ENCODE assay signal across 18 cellular contexts in genomic region chr12:14570231-14570630, GRCh38. TPM values are rescaled to one million over a fixed set of nuclear protein-coding genes. Genes with fewer than 3 reads are reported as not detected.
DNase-seq lines count a peak whose midpoint lies in the region; ATAC-seq and TF ChIP-seq lines count a peak whose summit lies in the region.
"Had no signal": no experiment of that assay in that cellular context is flagged by ENCODE, and none has a peak within 500 bp of the region (broad histone marks: within the 10 kb centered on the region; RNA-seq: fewer than 3 reads in every experiment).

No MANE protein-coding gene starts in this region.

- H3K9me3 Mint-ChIP-seq in WTC11 (no peaks in the 10 kb centered on the region), glutamatergic neuron (ENCODE audit: unreplicated experiment) (peaks cover 2% of the 10 kb centered on the region)
- H3K9me3 Mint-ChIP-seq in naive thymus-derived CD8-positive, alpha-beta T cell = peaks cover 0 to 2% (median 0%) of the 10 kb centered on the region in 9 donors
- H3K9me3 Mint-ChIP-seq: H9 had no signal

- no peaks in the 10 kb centered on the region for H3K27me3 ChIP-seq in neutrophil

- DNase-seq in WTC11 (ENCODE audit: low spot score) = no peak
- DNase-seq in islet precursor cell = peak; percentile 32
- DNase-seq in naive thymus-derived CD8-positive, alpha-beta T cell = no peak
- DNase-seq in NCI-H82 (lab: John Stamatoyannopoulos, UW) = no peak
- no peak for DNase-seq in glutamatergic neuron
- DNase-seq in HK-2 (ENCODE audit: unreplicated experiment) = no peak
- DNase-seq: C1 segment of cervical spinal cord; Calu3; CD4-positive, alpha-beta memory T cell; COR-L47; DND-41; GM23248; H9 had no signal

- ATAC-seq in WTC11 = no peak
- ATAC-seq in naive thymus-derived CD8-positive, alpha-beta T cell = no peak
- ATAC-seq: HCT116 had no signal

- POLR2A ChIA-PET in WTC11 (lab: Charles Lee) = no interaction called here
- POLR2A ChIA-PET in naive thymus-derived CD8-positive, alpha-beta T cell (lab: Charles Lee) = no interaction called here

- H3K4me3 Mint-ChIP-seq in WTC11 (no peak overlapping the region; the same call in 1 of the 2 replicates), glutamatergic neuron (ENCODE audit: unreplicated experiment) (no peak overlapping the region)
- H3K4me3 Mint-ChIP-seq in naive thymus-derived CD8-positive, alpha-beta T cell = no peak overlapping the region
- H3K4me3 Mint-ChIP-seq: CD4-positive, alpha-beta memory T cell; H9 had no signal

- CTCF ChIA-PET in WTC11 (lab: Charles Lee) = interaction anchor here (1.6 kb wide), 1 partner anchor 116 kb away, joined by 3 read pairs; no protein-coding TSS in a partner anchor

- H3K9me3 ChIP-seq in neutrophil = no peaks in the 10 kb centered on the region

- H3K27me3 Mint-ChIP-seq in WTC11 (ENCODE audit: low read depth) (peaks cover 11% of the 10 kb centered on the region), glutamatergic neuron (ENCODE audit: unreplicated experiment) (peaks cover 5% of the 10 kb centered on the region)
- H3K27me3 Mint-ChIP-seq in naive thymus-derived CD8-positive, alpha-beta T cell = peaks cover 17 to 46% (median 37%) of the 10 kb centered on the region in 5 donors

- peak overlapping the region; percentile 98 for H3K27ac ChIP-seq in neutrophil
- H3K27ac ChIP-seq: GM23248 had no signal

- no peaks in the 10 kb centered on the region for H3K36me3 Mint-ChIP-seq in WTC11
- peaks cover 0 to 4% (median 0%) of the 10 kb centered on the region in 3 donors for H3K36me3 Mint-ChIP-seq in naive thymus-derived CD8-positive, alpha-beta T cell
- H3K36me3 Mint-ChIP-seq in glutamatergic neuron (ENCODE audit: unreplicated experiment) = no peaks in the 10 kb centered on the region
- H3K36me3 Mint-ChIP-seq: CD4-positive, alpha-beta memory T cell had no signal

- H3K4me1 ChIP-seq in neutrophil (ENCODE audit: control insufficient read depth in 1 of 2, insufficient read depth in 1 of 2, low read depth in 1 of 2, low read length in 1 of 2) = peaks cover 93 to 96% of the 10 kb centered on the region in 2 experiments

- H3K4me1 Mint-ChIP-seq in WTC11 = peaks cover 54% of the 10 kb centered on the region
- H3K4me1 Mint-ChIP-seq in naive thymus-derived CD8-positive, alpha-beta T cell = peaks cover 0 to 14% (median 6%) of the 10 kb centered on the region in 4 donors
- H3K4me1 Mint-ChIP-seq in glutamatergic neuron (ENCODE audit: low read depth, unreplicated experiment) = peaks cover 2% of the 10 kb centered on the region

- H3K27ac Mint-ChIP-seq in WTC11 = peak overlapping the region; percentile 57; the same call in 1 of the 2 replicates
- H3K27ac Mint-ChIP-seq in naive thymus-derived CD8-positive, alpha-beta T cell = no peak overlapping the region
- H3K27ac Mint-ChIP-seq in glutamatergic neuron (ENCODE audit: unreplicated experiment) = no peak overlapping the region
- H3K27ac Mint-ChIP-seq: CD4-positive, alpha-beta memory T cell had no signal

- TF ChIP-seq CTCF in WTC11 (IDR thresholded peaks at IDR 0.05) (no peak), neutrophil (IDR thresholded peaks at IDR 0.05) (no peak), glutamatergic neuron (IDR thresholded peaks at IDR 0.05; ENCODE audit: partially characterized antibody, unreplicated experiment) (no peak)

- no peaks in the 10 kb centered on the region for H3K36me3 ChIP-seq in neutrophil

- no peak overlapping the region for H3K4me3 ChIP-seq in neutrophil (ENCODE audit: low read depth in 1 of 2, low read length in 1 of 2)
- H3K4me3 ChIP-seq: GM23248 had no signal

TF ChIP-seq in WTC11, 78 proteins besides CTCF, POLR2A, EP300 and RAD21 (continues in another document):
- TF ChIP-seq ZNF416 (CRISPR knock-in tag; IDR thresholded peaks at IDR 0.05) (no peak), NR3C1 (CRISPR knock-in tag; conservative IDR thresholded peaks at IDR 0.05; ENCODE audit: low read depth) (no peak), ATF6 (CRISPR knock-in tag; IDR thresholded peaks at IDR 0.05) (no peak), PRDM15 (CRISPR knock-in tag; IDR thresholded peaks at IDR 0.05) (no peak), HMGA2 (CRISPR knock-in tag; IDR thresholded peaks at IDR 0.05) (no peak), RORB (CRISPR knock-in tag; IDR thresholded peaks at IDR 0.05) (no peak), CDX4 (CRISPR knock-in tag; IDR thresholded peaks at IDR 0.05; ENCODE audit: borderline replicate concordance) (no peak), JAZF1 (CRISPR knock-in tag; IDR thresholded peaks at IDR 0.05) (no peak), GABPB1 (CRISPR knock-in tag; IDR thresholded peaks at IDR 0.05) (no peak), SP1 (CRISPR knock-in tag; conservative IDR thresholded peaks at IDR 0.05) (no peak), IRF2 (CRISPR knock-in tag; IDR thresholded peaks at IDR 0.05; ENCODE audit: borderline replicate concordance, low read depth) (no peak), ZNF423 (CRISPR knock-in tag; IDR thresholded peaks at IDR 0.05) (no peak)
- TF ChIP-seq, protein P1, sequence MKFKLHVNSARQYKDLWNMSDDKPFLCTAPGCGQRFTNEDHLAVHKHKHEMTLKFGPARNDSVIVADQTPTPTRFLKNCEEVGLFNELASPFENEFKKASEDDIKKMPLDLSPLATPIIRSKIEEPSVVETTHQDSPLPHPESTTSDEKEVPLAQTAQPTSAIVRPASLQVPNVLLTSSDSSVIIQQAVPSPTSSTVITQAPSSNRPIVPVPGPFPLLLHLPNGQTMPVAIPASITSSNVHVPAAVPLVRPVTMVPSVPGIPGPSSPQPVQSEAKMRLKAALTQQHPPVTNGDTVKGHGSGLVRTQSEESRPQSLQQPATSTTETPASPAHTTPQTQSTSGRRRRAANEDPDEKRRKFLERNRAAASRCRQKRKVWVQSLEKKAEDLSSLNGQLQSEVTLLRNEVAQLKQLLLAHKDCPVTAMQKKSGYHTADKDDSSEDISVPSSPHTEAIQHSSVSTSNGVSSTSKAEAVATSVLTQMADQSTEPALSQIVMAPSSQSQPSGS (CRISPR knock-in tag; IDR thresholded peaks at IDR 0.05; ENCODE audit: borderline replicate concordance, low read depth) = no peak
- TF ChIP-seq, protein P2, sequence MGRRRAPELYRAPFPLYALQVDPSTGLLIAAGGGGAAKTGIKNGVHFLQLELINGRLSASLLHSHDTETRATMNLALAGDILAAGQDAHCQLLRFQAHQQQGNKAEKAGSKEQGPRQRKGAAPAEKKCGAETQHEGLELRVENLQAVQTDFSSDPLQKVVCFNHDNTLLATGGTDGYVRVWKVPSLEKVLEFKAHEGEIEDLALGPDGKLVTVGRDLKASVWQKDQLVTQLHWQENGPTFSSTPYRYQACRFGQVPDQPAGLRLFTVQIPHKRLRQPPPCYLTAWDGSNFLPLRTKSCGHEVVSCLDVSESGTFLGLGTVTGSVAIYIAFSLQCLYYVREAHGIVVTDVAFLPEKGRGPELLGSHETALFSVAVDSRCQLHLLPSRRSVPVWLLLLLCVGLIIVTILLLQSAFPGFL (CRISPR knock-in tag; IDR thresholded peaks at IDR 0.05; ENCODE audit: borderline replicate concordance) = no peak

RNA-seq across cellular contexts. Expression of gene PLBD1, which starts 2.5 kb away (rescaled TPM):
- total RNA-seq in WTC11 (2021) = 31.8 to 49.6 TPM (median 32.1 TPM) in 3 replicates
- under 1 TPM; 0.25 to 0.86 TPM for total RNA-seq in naive thymus-derived CD8-positive, alpha-beta T cell
- 1 to 10 TPM in 1 of 3 donors, under 1 TPM in 1, not detected in 1; 0.82 to 1.2 TPM for polyA plus RNA-seq in naive thymus-derived CD8-positive, alpha-beta T cell
- total RNA-seq in glutamatergic neuron (ENCODE audit: unreplicated experiment) = 0.32 TPM
- total RNA-seq: A172, A673, H4 had no signal

Comparison
In these comparisons a context has a peak if more than half of its experiments do, and no peak if none do; other contexts are left out.
1. RNA of gene PLBD1, which starts 2.5 kb away (total RNA-seq): 31.8 to 49.6 TPM in WTC11; 0.25 to 0.86 TPM in naive thymus-derived CD8-positive, alpha-beta T cell and 0.32 TPM in glutamatergic neuron (single experiment); every median in the first group is over 10 times any median in the second.